In the genomic region with DNA sequence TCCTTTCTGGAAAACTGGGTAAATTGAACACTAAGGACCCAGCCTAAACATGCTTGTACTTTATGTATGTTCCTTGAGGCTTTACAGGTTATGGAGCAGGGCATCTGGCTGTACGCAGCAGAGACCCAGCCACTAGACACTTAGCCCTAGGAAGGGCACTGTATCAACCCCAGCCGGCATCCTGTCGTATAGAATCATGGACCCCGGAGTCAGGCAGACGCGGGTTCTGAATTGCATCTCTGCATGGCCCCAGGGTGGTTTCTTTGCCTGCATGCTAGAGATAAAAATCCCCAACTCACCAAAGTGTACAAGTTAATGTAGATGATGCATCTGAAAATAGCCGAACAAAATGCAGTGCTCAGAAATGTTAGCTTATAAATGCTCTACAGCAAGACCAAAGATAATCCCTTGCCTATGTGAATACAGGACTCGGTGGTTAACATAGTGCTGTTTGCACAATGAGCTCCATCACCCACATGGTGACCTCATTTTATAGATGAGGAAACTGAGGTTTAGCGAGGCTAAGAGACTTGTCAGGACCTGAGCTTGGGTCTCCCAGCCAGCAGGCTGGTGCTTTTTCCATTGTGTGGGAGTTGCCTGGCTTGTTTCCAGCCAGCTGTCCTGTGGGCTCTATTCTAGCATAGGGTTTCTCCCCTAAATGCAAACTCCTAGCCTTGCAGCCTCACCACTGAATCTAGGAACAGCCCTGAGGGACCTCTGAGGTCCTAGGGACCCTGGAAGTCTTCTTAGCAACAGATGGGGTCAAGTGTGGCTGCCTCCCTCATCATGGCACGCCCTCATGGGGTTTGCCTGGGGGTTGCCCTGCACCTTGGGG, we compare ENCODE assay signal across 11 cellular contexts. TPM values are rescaled to one million over a fixed set of nuclear protein-coding genes. Genes with fewer than 3 reads are reported as not detected.
DNase-seq lines count a peak whose midpoint lies in the region; ATAC-seq, FAIRE-seq and TF ChIP-seq lines count a peak whose summit lies in the region.
"Had no signal": no experiment of that assay in that cellular context is flagged by ENCODE, and none has a peak within 500 bp of the region (broad histone marks: within the 10 kb centered on the region; RNA-seq: fewer than 3 reads in every experiment).

No MANE protein-coding gene starts in this region.

- H3K27ac ChIP-seq in small intestine (ENCODE audit: low read depth in 1 of 2, low read length in 1 of 2) (peak overlapping the region; percentile 34 to 59), ascending aorta (no peak overlapping the region)

- DNase-seq in Daoy (ENCODE audit: low read depth) (peak; percentile 18), OCI-M1 (lab: John Stamatoyannopoulos, UW) (peak; percentile 28), small intestine (peak; percentile 35), SK-N-DZ (ENCODE audit: low spot score) (no peak), ascending aorta (ENCODE audit: low spot score in 2 of 2) (no peak), NOMO-1 treated with DMSO at 0.1 percent for 48 hours (lab: John Stamatoyannopoulos, UW; ENCODE audit: unreplicated experiment) (no peak)
- DNase-seq in activated T-helper 9 cell treated with anti-CD3 and anti-CD28 coated beads, Interleukin-2, amount 50 U/mL, for 16 hours (ENCODE audit: low read depth) = peak; percentile 52
- DNase-seq: Calu3, Right ventricle myocardium superior had no signal

- no peaks in the 10 kb centered on the region for H3K36me3 ChIP-seq in small intestine (ENCODE audit: control insufficient read depth in 2 of 2, insufficient read depth in 2 of 2, low read length in 2 of 2)
- H3K36me3 ChIP-seq in ascending aorta = no peaks in the 10 kb centered on the region

- H3K9me3 ChIP-seq in small intestine (ENCODE audit: control insufficient read depth, low read depth) = no peaks in the 10 kb centered on the region
- no peaks in the 10 kb centered on the region for H3K9me3 ChIP-seq in ascending aorta

- no peaks in the 10 kb centered on the region for H3K4me1 ChIP-seq in small intestine (ENCODE audit: control insufficient read depth in 2 of 2, insufficient read depth in 1 of 2, low read depth in 1 of 2, low read length in 1 of 2)
- H3K4me1 ChIP-seq in ascending aorta = no peaks in the 10 kb centered on the region

- TF ChIP-seq CTCF in ascending aorta (IDR thresholded peaks at IDR 0.05) = no peak

- FAIRE-seq in small intestine (lab: Jason Lieb, UNC) = no peak
- FAIRE-seq: colon had no signal

- H3K4me3 ChIP-seq in small intestine (ENCODE audit: low read depth in 1 of 2, low read length in 2 of 2) (no peak overlapping the region), ascending aorta (no peak overlapping the region)

- H3K27me3 ChIP-seq in small intestine (ENCODE audit: control insufficient read depth in 2 of 2, insufficient read depth in 2 of 2, low read length in 2 of 2) (no peaks in the 10 kb centered on the region), ascending aorta (no peaks in the 10 kb centered on the region)

- WGBS in small intestine, 3 donors = 68 to 81% (median 75%) methylated on average over 10 of the region's 10 CpGs

- ATAC-seq in HG03045 (IDR thresholded peaks at IDR 0.05; ENCODE audit: unreplicated experiment) = no peak

- intact Hi-C loops in ascending aorta (cut with DNase I) = no loop called here

RNA-seq across cellular contexts. Expression of a gene that starts 7.3 kb away (rescaled TPM):
- total RNA-seq in Daoy (2014; rRNA removed; shearing (Covaris generic)) = 0.06 and 0.46 TPM in 2 replicates
- polyA plus RNA-seq in small intestine = 1 to 10 TPM; 1.6 to 5.1 (median 1.8) TPM
- not detected in 2 replicates for polyA plus RNA-seq in SK-N-DZ (2014; cell fraction: cytosol; rRNA removed)
- not detected in 2 replicates for polyA plus RNA-seq in SK-N-DZ (2014; cell fraction: nucleus; rRNA removed)
- total RNA-seq in ascending aorta = not detected

RNA-seq across cellular contexts. Expression of a gene that starts 26.8 kb away (rescaled TPM):
- 3.0 and 3.9 TPM in 2 replicates for total RNA-seq in Daoy (2014; rRNA removed; shearing (Covaris generic))
- 10 to 100 TPM in 2 of 3 donors, 1 to 10 TPM in 1; 4.5 to 26.0 (median 11.1) TPM for polyA plus RNA-seq in small intestine
- 0.21 TPM in 1 of 2 replicates, not detected in the other for polyA plus RNA-seq in SK-N-DZ (2014; cell fraction: cytosol; rRNA removed)
- polyA plus RNA-seq in SK-N-DZ (2014; cell fraction: nucleus; rRNA removed) = not detected in 2 replicates
- total RNA-seq in ascending aorta = 27.1 TPM

RNA-seq across cellular contexts. Expression of a gene that starts 54.5 kb away (rescaled TPM):
- total RNA-seq in Daoy (2014; rRNA removed; shearing (Covaris generic)) = 59.4 and 82.6 TPM in 2 replicates
- polyA plus RNA-seq in small intestine = 1 to 10 TPM in 2 of 3 donors, under 1 TPM in 1; 0.89 to 6.9 (median 1.1) TPM
- polyA plus RNA-seq in SK-N-DZ (2014; cell fraction: cytosol; rRNA removed) = 206 and 314 TPM in 2 replicates
- polyA plus RNA-seq in SK-N-DZ (2014; cell fraction: nucleus; rRNA removed) = 775 and 968 TPM in 2 replicates
- total RNA-seq in ascending aorta = 18.9 TPM

Comparison
In these comparisons a context has a peak if more than half of its experiments do, and no peak if none do; other contexts are left out.
1. DNase-seq: peak in Daoy (single experiment), OCI-M1 (single experiment), activated T-helper 9 cell treated with anti-CD3 and anti-CD28 coated beads, Interleukin-2, amount 50 U/mL, for 16 hours (single experiment) and small intestine (single experiment); none in SK-N-DZ (single experiment), ascending aorta (0 of 2) and NOMO-1 treated with DMSO at 0.1 percent for 48 hours (single experiment).
2. H3K27ac ChIP-seq: peak in small intestine (2 of 2); none in ascending aorta (0 of 2).